In the genomic region with DNA sequence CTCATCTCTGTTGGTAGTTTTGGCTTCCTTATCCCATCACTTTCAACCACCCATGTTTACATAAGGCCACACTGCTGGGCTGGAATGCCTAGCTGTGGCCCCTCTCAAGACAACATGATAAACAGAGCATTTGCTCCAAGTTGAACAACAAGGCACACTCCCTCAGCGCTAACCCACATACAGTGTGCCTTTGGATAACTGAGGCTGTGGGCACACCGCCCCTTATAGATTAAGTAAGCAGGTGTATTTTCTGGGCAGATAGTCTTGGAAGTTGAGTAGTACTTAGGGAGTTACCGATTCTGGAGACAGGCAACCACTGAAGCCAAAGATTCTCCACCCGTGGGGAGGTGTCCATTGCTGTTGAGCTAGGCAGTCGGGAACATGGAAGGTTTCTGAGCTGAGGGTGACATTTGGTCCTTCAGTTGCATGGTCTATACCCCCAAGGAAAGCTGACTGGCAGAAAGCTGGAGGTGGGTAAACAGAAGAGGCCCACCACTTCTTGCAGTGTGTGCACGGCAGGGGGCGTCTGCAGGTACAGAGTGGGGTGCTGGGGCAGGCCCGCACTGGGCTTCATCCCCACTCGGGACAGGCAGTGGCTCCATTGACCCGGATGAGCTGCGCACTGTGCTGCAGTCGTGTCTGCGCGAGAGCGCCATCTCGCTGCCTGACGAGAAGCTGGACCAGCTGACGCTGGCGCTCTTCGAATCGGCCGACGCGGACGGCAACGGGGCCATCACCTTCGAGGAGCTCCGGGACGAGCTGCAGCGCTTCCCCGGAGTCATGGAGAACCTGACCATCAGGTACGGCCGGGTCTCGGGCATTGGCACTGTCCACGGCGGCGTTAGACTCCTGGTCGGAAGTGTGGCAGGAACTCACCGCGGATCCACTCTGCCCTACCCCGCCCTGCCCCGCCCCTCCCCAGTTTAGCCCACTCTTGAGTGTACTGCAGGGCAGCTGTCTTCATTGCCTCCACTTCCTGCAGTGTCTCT, we compare ENCODE assay signal across 9 cellular contexts. TPM values are rescaled to one million over a fixed set of nuclear protein-coding genes. Genes with fewer than 3 reads are reported as not detected.
A peak's percentile ranks its signal among the peaks of the same experiment; 100 is the strongest.
DNase-seq lines count a peak whose midpoint lies in the region; ATAC-seq and TF ChIP-seq lines count a peak whose summit lies in the region.
"Had no signal": no experiment of that assay in that cellular context is flagged by ENCODE, and none has a peak within 500 bp of the region (broad histone marks: within the 10 kb centered on the region; RNA-seq: fewer than 3 reads in every experiment).

No MANE protein-coding gene starts in this region.

- POLR2A ChIA-PET in GM10248 (lab: Yijun Ruan, JAX): interaction anchor here (0.6 kb wide), 1 partner anchor 391 kb away, joined by 3 read pairs; no protein-coding TSS in a partner anchor

- TF ChIP-seq CTCF in GM10248 (IDR thresholded peaks at IDR 0.05; ENCODE audit: control extremely low read depth, extremely low read depth, low read depth, missing control alignments): peak; percentile 13
- TF ChIP-seq CTCF in retinal pigment epithelial cell (conservative IDR thresholded peaks at IDR 0.05; ENCODE audit: low read depth, low read length): peak; percentile 72

- H3K9me3 Mint-ChIP-seq in activated naive CD8-positive, alpha-beta T cell (ENCODE audit: low read depth): no peaks in the 10 kb centered on the region
- H3K9me3 Mint-ChIP-seq: T-helper 1 cell treated with Interleukin-12 subunit alpha and Interleukin-12 subunit beta and Interleukin-4 antibody, amounts not matched to agents 30 μg/mL and 1 μg/mL, for 36 hours had no signal

- ATAC-seq in left cardiac atrium (peak; percentile 61 to 83), HG02885 (IDR thresholded peaks at IDR 0.05; ENCODE audit: poor library complexity, unreplicated experiment) (no peak), GM18498 (IDR thresholded peaks at IDR 0.05; ENCODE audit: unreplicated experiment) (no peak), HG03175 (IDR thresholded peaks at IDR 0.05; ENCODE audit: unreplicated experiment) (no peak)

- no peaks in the 10 kb centered on the region for H3K36me3 Mint-ChIP-seq in activated naive CD8-positive, alpha-beta T cell

- DNase-seq in GM10248 (ENCODE audit: extremely low spot score): peak; percentile 48
- DNase-seq in NCI-H748 (lab: John Stamatoyannopoulos, UW; ENCODE audit: unreplicated experiment): peak; percentile 78
- DNase-seq in left cardiac atrium: peak; percentile 38
- no peak for DNase-seq in retinal pigment epithelial cell (ENCODE audit: low read depth)

- no peak overlapping the region for H3K27ac Mint-ChIP-seq in activated naive CD8-positive, alpha-beta T cell
- H3K27ac Mint-ChIP-seq: T-helper 1 cell treated with Interleukin-12 subunit alpha and Interleukin-12 subunit beta and Interleukin-4 antibody, amounts not matched to agents 30 μg/mL and 1 μg/mL, for 36 hours had no signal

- intact Hi-C loops in left cardiac atrium (cut with DNase I): no loop called here

- H3K4me3 Mint-ChIP-seq in activated naive CD8-positive, alpha-beta T cell: peak overlapping the region; percentile 78
- H3K4me3 Mint-ChIP-seq: T-helper 1 cell treated with Interleukin-12 subunit alpha and Interleukin-12 subunit beta and Interleukin-4 antibody, amounts not matched to agents 30 μg/mL and 1 μg/mL, for 36 hours had no signal

- H3K27me3 Mint-ChIP-seq in activated naive CD8-positive, alpha-beta T cell: peaks cover 12% of the 10 kb centered on the region

- peaks cover 8% of the 10 kb centered on the region for H3K4me1 Mint-ChIP-seq in activated naive CD8-positive, alpha-beta T cell (ENCODE audit: low read depth)

- CTCF ChIA-PET in GM10248 (lab: Yijun Ruan, JAX): interaction anchor here (0.7 to 2.0 kb wide), 6 partner anchors 9 to 477 kb away, joined by 3 to 5 read pairs (median 4); no protein-coding TSS in a partner anchor

- peak overlapping the region; percentile 45 for H3K4me3 ChIP-seq in retinal pigment epithelial cell (ENCODE audit: low read length)

RNA-seq across cellular contexts. Expression of gene NOX5, which starts 16.8 kb away (rescaled TPM):
- total RNA-seq in left cardiac atrium: under 1 TPM in 1 of 2 donors, not detected in 1; 0.18 TPM

Comparison
In these comparisons a context has a peak if more than half of its experiments do, and no peak if none do; other contexts are left out.
1. ATAC-seq: peak in left cardiac atrium (2 of 2); none in HG02885 (single experiment), GM18498 (single experiment) and HG03175 (single experiment).